ENCODE assay signal across 1 cellular context in the genomic region with DNA sequence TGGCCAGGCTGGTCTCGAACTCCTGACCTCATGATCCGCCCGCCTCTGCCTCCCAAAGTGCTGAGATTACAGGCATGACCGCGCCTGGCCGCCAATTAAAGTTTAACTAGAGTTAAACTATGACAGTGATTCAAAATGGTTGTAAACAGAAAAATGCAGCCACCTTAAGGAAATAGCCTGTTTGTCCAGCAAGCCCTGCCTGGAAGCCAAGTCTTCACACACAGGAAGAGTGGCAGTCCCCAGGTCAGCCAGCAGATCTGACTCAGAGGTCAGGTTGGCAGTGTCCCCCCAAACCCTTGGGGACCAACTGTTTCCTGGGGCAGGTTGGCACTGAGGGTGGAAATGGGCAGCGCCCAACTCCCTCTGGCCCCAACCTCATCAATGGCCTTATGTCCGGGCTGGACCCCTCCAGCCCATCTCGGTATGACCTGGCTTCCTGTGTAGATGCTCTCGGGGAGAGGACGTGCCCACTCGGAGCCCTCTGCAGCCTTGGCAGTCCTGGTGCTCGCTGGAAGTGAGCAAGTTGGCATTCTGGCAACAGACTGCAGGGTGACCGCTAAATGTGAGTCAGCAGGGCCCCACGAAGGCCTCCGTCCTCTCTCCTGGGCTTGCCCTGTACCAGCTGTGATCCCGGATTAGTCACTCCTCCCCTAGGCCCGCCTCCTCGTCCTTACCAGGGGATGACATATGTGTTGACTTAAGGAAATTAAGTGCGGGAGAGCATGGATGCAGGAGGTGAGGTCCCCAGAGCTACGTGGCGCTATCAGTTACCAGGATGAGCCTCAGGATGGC.
TF ChIP-seq lines count a peak whose summit lies in the region.

No MANE protein-coding gene starts in this region.

TF ChIP-seq in K562, 482 proteins besides CTCF, POLR2A, EP300 and RAD21 (continues in another document):
- no peak for TF ChIP-seq TARDBP (IDR thresholded peaks at IDR 0.05)
- no peak for TF ChIP-seq ZNF75A (CRISPR knock-in tag; IDR thresholded peaks at IDR 0.05)
- no peak for TF ChIP-seq ZNF146 (CRISPR knock-in tag; IDR thresholded peaks at IDR 0.05; ENCODE audit: unreplicated experiment)
- TF ChIP-seq REST (CRISPR knock-in tag; IDR thresholded peaks at IDR 0.05; ENCODE audit: low read depth), result no peak
- TF ChIP-seq, protein P1, sequence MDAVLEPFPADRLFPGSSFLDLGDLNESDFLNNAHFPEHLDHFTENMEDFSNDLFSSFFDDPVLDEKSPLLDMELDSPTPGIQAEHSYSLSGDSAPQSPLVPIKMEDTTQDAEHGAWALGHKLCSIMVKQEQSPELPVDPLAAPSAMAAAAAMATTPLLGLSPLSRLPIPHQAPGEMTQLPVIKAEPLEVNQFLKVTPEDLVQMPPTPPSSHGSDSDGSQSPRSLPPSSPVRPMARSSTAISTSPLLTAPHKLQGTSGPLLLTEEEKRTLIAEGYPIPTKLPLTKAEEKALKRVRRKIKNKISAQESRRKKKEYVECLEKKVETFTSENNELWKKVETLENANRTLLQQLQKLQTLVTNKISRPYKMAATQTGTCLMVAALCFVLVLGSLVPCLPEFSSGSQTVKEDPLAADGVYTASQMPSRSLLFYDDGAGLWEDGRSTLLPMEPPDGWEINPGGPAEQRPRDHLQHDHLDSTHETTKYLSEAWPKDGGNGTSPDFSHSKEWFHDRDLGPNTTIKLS (IDR thresholded peaks at IDR 0.05; ENCODE audit: borderline replicate concordance, low read depth), result no peak
- no peak for TF ChIP-seq ARID1B (IDR thresholded peaks at IDR 0.05)
- TF ChIP-seq MEIS2 (IDR thresholded peaks at IDR 0.05; ENCODE audit: partially characterized antibody), result peak; percentile 48
- no peak for TF ChIP-seq SLC30A9 (CRISPR knock-in tag; IDR thresholded peaks at IDR 0.05)
- no peak for TF ChIP-seq ASH1L (IDR thresholded peaks at IDR 0.05; ENCODE audit: borderline replicate concordance, low read depth, partially characterized antibody)
- TF ChIP-seq HNRNPL (IDR thresholded peaks at IDR 0.05; ENCODE audit: low read depth, low read length), result no peak
- TF ChIP-seq ZFX (CRISPR knock-in tag; IDR thresholded peaks at IDR 0.05), result no peak
- no peak for TF ChIP-seq TEAD1 (CRISPR knock-in tag; IDR thresholded peaks at IDR 0.05)
- TF ChIP-seq C11orf30 (IDR thresholded peaks at IDR 0.05; ENCODE audit: low read depth), result 0 out of 2 replicates have a peak, but pooled peaks have one; percentile 18
- TF ChIP-seq ZKSCAN8 (CRISPR knock-in tag; IDR thresholded peaks at IDR 0.05), result no peak
- TF ChIP-seq KDM4B (IDR thresholded peaks at IDR 0.05; ENCODE audit: borderline replicate concordance in 2 of 2, low read depth in 1 of 2), result no peak
- TF ChIP-seq TAF1 (IDR thresholded peaks at IDR 0.05; ENCODE audit: control insufficient read depth, extremely low read depth, insufficient read depth, low read length, severe bottlenecking), result no peak
- TF ChIP-seq RHOXF2B (CRISPR knock-in tag; conservative IDR thresholded peaks at IDR 0.05), result no peak
- no peak for TF ChIP-seq POU5F1 (IDR thresholded peaks at IDR 0.05; ENCODE audit: borderline replicate concordance, low read depth, low read length, partially characterized antibody)
- no peak for TF ChIP-seq HIVEP1 (CRISPR knock-in tag; IDR thresholded peaks at IDR 0.05)
- no peak for TF ChIP-seq FOXJ2 (tag; IDR thresholded peaks at IDR 0.05)
- no peak for TF ChIP-seq FOXO4 (CRISPR knock-in tag; IDR thresholded peaks at IDR 0.05)
- TF ChIP-seq SMARCA5 (IDR thresholded peaks at IDR 0.05), result 0 out of 2 replicates have a peak, but pooled peaks have one; percentile 12
- TF ChIP-seq, protein P2, sequence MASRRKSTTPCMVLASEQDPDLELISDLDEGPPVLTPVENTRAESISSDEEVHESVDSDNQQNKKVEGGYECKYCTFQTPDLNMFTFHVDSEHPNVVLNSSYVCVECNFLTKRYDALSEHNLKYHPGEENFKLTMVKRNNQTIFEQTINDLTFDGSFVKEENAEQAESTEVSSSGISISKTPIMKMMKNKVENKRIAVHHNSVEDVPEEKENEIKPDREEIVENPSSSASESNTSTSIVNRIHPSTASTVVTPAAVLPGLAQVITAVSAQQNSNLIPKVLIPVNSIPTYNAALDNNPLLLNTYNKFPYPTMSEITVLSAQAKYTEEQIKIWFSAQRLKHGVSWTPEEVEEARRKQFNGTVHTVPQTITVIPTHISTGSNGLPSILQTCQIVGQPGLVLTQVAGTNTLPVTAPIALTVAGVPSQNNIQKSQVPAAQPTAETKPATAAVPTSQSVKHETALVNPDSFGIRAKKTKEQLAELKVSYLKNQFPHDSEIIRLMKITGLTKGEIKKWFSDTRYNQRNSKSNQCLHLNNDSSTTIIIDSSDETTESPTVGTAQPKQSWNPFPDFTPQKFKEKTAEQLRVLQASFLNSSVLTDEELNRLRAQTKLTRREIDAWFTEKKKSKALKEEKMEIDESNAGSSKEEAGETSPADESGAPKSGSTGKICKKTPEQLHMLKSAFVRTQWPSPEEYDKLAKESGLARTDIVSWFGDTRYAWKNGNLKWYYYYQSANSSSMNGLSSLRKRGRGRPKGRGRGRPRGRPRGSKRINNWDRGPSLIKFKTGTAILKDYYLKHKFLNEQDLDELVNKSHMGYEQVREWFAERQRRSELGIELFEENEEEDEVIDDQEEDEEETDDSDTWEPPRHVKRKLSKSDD (conservative IDR thresholded peaks at IDR 0.05; ENCODE audit: low read length), result no peak
- TF ChIP-seq THRB (CRISPR knock-in tag; conservative IDR thresholded peaks at IDR 0.05), result no peak
- 0 out of 2 replicates have a peak, but pooled peaks have one; percentile 15 for TF ChIP-seq ZBED1 (IDR thresholded peaks at IDR 0.05)
- no peak for TF ChIP-seq MBD2 (IDR thresholded peaks at IDR 0.05; ENCODE audit: borderline replicate concordance, low read depth)
- TF ChIP-seq BMI1 (IDR thresholded peaks at IDR 0.05; ENCODE audit: low read length), result no peak
- 0 out of 2 replicates have a peak, but pooled peaks have one; percentile 19 for TF ChIP-seq HDGF (IDR thresholded peaks at IDR 0.05)
- TF ChIP-seq YBX1 (IDR thresholded peaks at IDR 0.05), result no peak
- no peak for TF ChIP-seq TAF15 (IDR thresholded peaks at IDR 0.05; ENCODE audit: low read depth, low read length)
- TF ChIP-seq SNRNP70 (optimal IDR thresholded peaks at IDR 0.05; ENCODE audit: low read depth, low read length), result no peak
- peak; percentile 20; the same call in 1 of the 2 replicates for TF ChIP-seq STAG1 (CRISPR knock-in tag; IDR thresholded peaks at IDR 0.05; ENCODE audit: borderline replicate concordance)
- TF ChIP-seq ZBTB33 (CRISPR knock-in tag; IDR thresholded peaks at IDR 0.05), result peak; percentile 69; the same call in 1 of the 2 replicates
- no peak for TF ChIP-seq ATF6 (CRISPR knock-in tag; IDR thresholded peaks at IDR 0.05)
- no peak for TF ChIP-seq XRCC4 (IDR thresholded peaks at IDR 0.05; ENCODE audit: extremely low read depth, insufficient read depth, insufficient read length)
- TF ChIP-seq, protein P3, sequence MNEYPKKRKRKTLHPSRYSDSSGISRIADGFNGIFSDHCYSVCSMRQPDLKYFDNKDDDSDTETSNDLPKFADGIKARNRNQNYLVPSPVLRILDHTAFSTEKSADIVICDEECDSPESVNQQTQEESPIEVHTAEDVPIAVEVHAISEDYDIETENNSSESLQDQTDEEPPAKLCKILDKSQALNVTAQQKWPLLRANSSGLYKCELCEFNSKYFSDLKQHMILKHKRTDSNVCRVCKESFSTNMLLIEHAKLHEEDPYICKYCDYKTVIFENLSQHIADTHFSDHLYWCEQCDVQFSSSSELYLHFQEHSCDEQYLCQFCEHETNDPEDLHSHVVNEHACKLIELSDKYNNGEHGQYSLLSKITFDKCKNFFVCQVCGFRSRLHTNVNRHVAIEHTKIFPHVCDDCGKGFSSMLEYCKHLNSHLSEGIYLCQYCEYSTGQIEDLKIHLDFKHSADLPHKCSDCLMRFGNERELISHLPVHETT (CRISPR knock-in tag; conservative IDR thresholded peaks at IDR 0.05 in 1 of 2, IDR thresholded peaks at IDR 0.05 in 1 of 2), result no peak
